In genomic region chr1:203536575-203536974, GRCh38 we compare ENCODE assay signal across 20 cellular contexts. TPM values are rescaled to one million over a fixed set of nuclear protein-coding genes. Genes with fewer than 3 reads are reported as not detected.
DNase-seq lines count a peak whose midpoint lies in the region; ATAC-seq, FAIRE-seq and TF ChIP-seq lines count a peak whose summit lies in the region.
"Had no signal": no experiment of that assay in that cellular context is flagged by ENCODE, and none has a peak within 500 bp of the region (broad histone marks: within the 10 kb centered on the region; RNA-seq: fewer than 3 reads in every experiment).

No MANE protein-coding gene starts in this region.

- H3K27me3 Mint-ChIP-seq in stimulated activated naive CD8-positive, alpha-beta T cell treated with anti-CD3 and anti-CD28 coated beads, Interleukin-15, amount 100 ng/mL, for 72 hours = no peaks in the 10 kb centered on the region

- H3K4me1 Mint-ChIP-seq in stimulated activated naive CD8-positive, alpha-beta T cell treated with anti-CD3 and anti-CD28 coated beads, Interleukin-15, amount 100 ng/mL, for 72 hours = no peaks in the 10 kb centered on the region
- H3K4me1 Mint-ChIP-seq: stimulated activated memory B cell treated with anti-CD40 and anti-IgM and Interleukin-4, amounts not matched to agents 10 μg/mL and 1 μg/mL and 100 μg/mL, for 72 hours had no signal

- DNase-seq in HCEC 1CT = peak; percentile 45
- DNase-seq in adrenal gland = no peak
- no peak for DNase-seq in keratinocyte (ENCODE audit: low read depth, low spot score)
- DNase-seq in HuH-7 (ENCODE audit: low spot score) = no peak
- DNase-seq in NCI-H524 treated with DMSO at 0.1 percent for 48 hours (lab: John Stamatoyannopoulos, UW) = no peak
- no peak for DNase-seq in stimulated activated naive CD8-positive, alpha-beta T cell treated with anti-CD3 and anti-CD28 coated beads, Interleukin-15, amount 100 ng/mL, for 72 hours
- DNase-seq in Peyer's patch = no peak
- DNase-seq: activated naive CD4-positive, alpha-beta T cell; DMS153; effector CD4-positive, alpha-beta T cell; NCI-H1105; NCI-H2171 had no signal

- no peak for ATAC-seq in stimulated activated naive CD8-positive, alpha-beta T cell treated with anti-CD3 and anti-CD28 coated beads, Interleukin-15, amount 100 ng/mL, for 72 hours
- ATAC-seq: activated CD4-positive, CD25-positive, alpha-beta regulatory T cell treated with anti-CD3 and anti-CD28 coated beads, Interleukin-2, amount 50 U/mL, for 24 hours; foreskin keratinocyte; K562; stimulated activated memory B cell treated with anti-CD40 and anti-IgM and Interleukin-4, amounts not matched to agents 10 μg/mL and 1 μg/mL and 100 μg/mL, for 72 hours had no signal

- H3K9me3 ChIP-seq in adrenal gland (replicated peaks in 1 of 3) = no peaks in the 10 kb centered on the region
- H3K9me3 ChIP-seq in keratinocyte (ENCODE audit: control insufficient read depth, low read depth, low read length) = no peaks in the 10 kb centered on the region
- no peaks in the 10 kb centered on the region for H3K9me3 ChIP-seq in subcutaneous abdominal adipose tissue (ENCODE audit: control insufficient read depth in 5 of 5, low read length in 5 of 5)
- H3K9me3 ChIP-seq in Peyer's patch = no peaks in the 10 kb centered on the region

- no peaks in the 10 kb centered on the region for H4K20me1 ChIP-seq in keratinocyte (ENCODE audit: control insufficient read depth, extremely low read depth, insufficient read depth, low read length)

- H3K9ac ChIP-seq in keratinocyte (ENCODE audit: control insufficient read depth, extremely low read depth, insufficient read depth, low read length) = no peak overlapping the region
- H3K9ac ChIP-seq in subcutaneous abdominal adipose tissue (ENCODE audit: low read length in 5 of 5) = no peak overlapping the region

- intact Hi-C loops in adrenal gland (cut with DNase I) = no loop called here

- H3K9me1 ChIP-seq in keratinocyte (ENCODE audit: control insufficient read depth, extremely low read depth, insufficient read depth, low read length) = no peaks in the 10 kb centered on the region

- WGBS in adrenal gland, 4 donors = 65 to 86% (median 75%) methylated on average over 2 of the region's 2 CpGs

- no peak for TF ChIP-seq CTCF in adrenal gland (IDR thresholded peaks at IDR 0.05)
- TF ChIP-seq CTCF in keratinocyte (optimal IDR thresholded peaks at IDR 0.05 in 1 of 3, IDR thresholded peaks at IDR 0.05 in 1 of 3, conservative IDR thresholded peaks at IDR 0.05 in 1 of 3; ENCODE audit: extremely low read depth in 1 of 3, insufficient read depth in 2 of 3, low read length in 3 of 3) = no peak
- no peak for TF ChIP-seq CTCF in Peyer's patch (IDR thresholded peaks at IDR 0.05)

- dilution Hi-C loops in keratinocyte (cut with MboI; ENCODE audit: extremely low pct_ligation_motif_present, low sequenced_read_pairs) = no loop called here

- no peaks in the 10 kb centered on the region for H3K4me1 ChIP-seq in adrenal gland (replicated peaks in 1 of 2)
- H3K4me1 ChIP-seq in keratinocyte (ENCODE audit: control insufficient read depth, extremely low read depth, insufficient read depth, low read length) = peaks cover 38% of the 10 kb centered on the region
- H3K4me1 ChIP-seq in subcutaneous abdominal adipose tissue (ENCODE audit: control insufficient read depth in 5 of 5, insufficient read depth in 5 of 5, low read length in 5 of 5) = peaks cover 0 to 33% (median 26%) of the 10 kb centered on the region in 5 donors
- no peaks in the 10 kb centered on the region for H3K4me1 ChIP-seq in Peyer's patch

- no peak overlapping the region for H3K4me3 Mint-ChIP-seq in stimulated activated naive CD8-positive, alpha-beta T cell treated with anti-CD3 and anti-CD28 coated beads, Interleukin-15, amount 100 ng/mL, for 72 hours
- H3K4me3 Mint-ChIP-seq: stimulated activated memory B cell treated with anti-CD40 and anti-IgM and Interleukin-4, amounts not matched to agents 10 μg/mL and 1 μg/mL and 100 μg/mL, for 72 hours had no signal

- no peak overlapping the region for H3K27ac Mint-ChIP-seq in stimulated activated naive CD8-positive, alpha-beta T cell treated with anti-CD3 and anti-CD28 coated beads, Interleukin-15, amount 100 ng/mL, for 72 hours
- H3K27ac Mint-ChIP-seq: stimulated activated memory B cell treated with anti-CD40 and anti-IgM and Interleukin-4, amounts not matched to agents 10 μg/mL and 1 μg/mL and 100 μg/mL, for 72 hours had no signal

- H3K79me2 ChIP-seq in keratinocyte (ENCODE audit: control insufficient read depth, insufficient read depth, low read length) = no peaks in the 10 kb centered on the region

- H3K27me3 ChIP-seq in adrenal gland (no peaks in the 10 kb centered on the region), keratinocyte (ENCODE audit: control insufficient read depth, extremely low read depth, insufficient read depth, low read length) (no peaks in the 10 kb centered on the region), subcutaneous abdominal adipose tissue (ENCODE audit: control insufficient read depth in 5 of 5, insufficient read depth in 4 of 5, low read length in 5 of 5) (no peaks in the 10 kb centered on the region), Peyer's patch (no peaks in the 10 kb centered on the region)
- H3K27me3 ChIP-seq: foreskin keratinocyte had no signal

- H3K9me3 Mint-ChIP-seq in stimulated activated naive CD8-positive, alpha-beta T cell treated with anti-CD3 and anti-CD28 coated beads, Interleukin-15, amount 100 ng/mL, for 72 hours = no peaks in the 10 kb centered on the region
- H3K9me3 Mint-ChIP-seq: stimulated activated memory B cell treated with anti-CD40 and anti-IgM and Interleukin-4, amounts not matched to agents 10 μg/mL and 1 μg/mL and 100 μg/mL, for 72 hours had no signal

- no peak overlapping the region for H2AFZ ChIP-seq in keratinocyte (ENCODE audit: control insufficient read depth, low read length)

- H3K4me2 ChIP-seq in keratinocyte (ENCODE audit: control insufficient read depth, extremely low read depth, insufficient read depth, low read depth, low read length) = peak overlapping the region; percentile 4

- no peak for TF ChIP-seq POLR2A in adrenal gland (IDR thresholded peaks at IDR 0.05)
- TF ChIP-seq POLR2A in Peyer's patch (IDR thresholded peaks at IDR 0.05) = no peak

- FAIRE-seq in keratinocyte (lab: Jason Lieb, UNC) = no peak
- FAIRE-seq: K562 had no signal

- H3K27ac ChIP-seq in adrenal gland (peak overlapping the region in 3 of 5 donors; percentile 7 to 68 (median 27)), keratinocyte (ENCODE audit: control insufficient read depth, insufficient read depth, low read length) (no peak overlapping the region), subcutaneous abdominal adipose tissue (ENCODE audit: low read depth, low read length) (peak overlapping the region; percentile 54), Peyer's patch (peak overlapping the region in 2 of 4 donors; percentile 1 to 71)
- H3K27ac ChIP-seq: foreskin keratinocyte had no signal

- H3K4me3 ChIP-seq in adrenal gland (no peak overlapping the region), keratinocyte (ENCODE audit: control insufficient read depth in 2 of 3, extremely low read depth in 1 of 3, insufficient read depth in 2 of 3, low read depth in 1 of 3, low read length in 3 of 3) (no peak overlapping the region), subcutaneous abdominal adipose tissue (ENCODE audit: low read depth in 1 of 5, low read length in 5 of 5) (no peak overlapping the region), Peyer's patch (no peak overlapping the region)
- H3K4me3 ChIP-seq: K562 had no signal

- H3K36me3 ChIP-seq in adrenal gland (replicated peaks in 1 of 2) (no peaks in the 10 kb centered on the region), keratinocyte (ENCODE audit: control insufficient read depth in 2 of 2, extremely low read depth in 1 of 2, insufficient read depth in 2 of 2, low read length in 2 of 2) (no peaks in the 10 kb centered on the region), subcutaneous abdominal adipose tissue (ENCODE audit: control insufficient read depth in 5 of 5, insufficient read depth in 5 of 5, low read length in 5 of 5) (no peaks in the 10 kb centered on the region), Peyer's patch (no peaks in the 10 kb centered on the region)

RNA-seq across cellular contexts. Expression of gene OPTC, which starts 42.6 kb away (rescaled TPM):
- total RNA-seq in adrenal gland (not detected), Peyer's patch (not detected)
- polyA plus RNA-seq in adrenal gland (under 1 TPM in 1 of 3 donors, not detected in 2; 0.07 TPM), keratinocyte (not detected in 3 replicates)
- not detected for polyA plus RNA-seq in keratinocyte (2011; ENCODE audit: low read depth)
- not detected in 2 replicates for polyA plus RNA-seq in keratinocyte (2011; cell fraction: cytosol; rRNA removed)
- polyA plus RNA-seq in keratinocyte (2011; cell fraction: nucleus; rRNA removed) = not detected in 2 replicates
- not detected in 2 replicates for polyA plus RNA-seq in keratinocyte (2012; ENCODE audit: low replicate concordance)
- polyA minus RNA-seq in keratinocyte = not detected in 3 replicates
- polyA minus RNA-seq in keratinocyte (2011; cell fraction: cytosol; rRNA and poly(A)+ RNA removed) = not detected
- polyA minus RNA-seq in keratinocyte (2011; cell fraction: nucleus; rRNA and poly(A)+ RNA removed) = not detected in 2 replicates
- total RNA-seq: foreskin keratinocyte; K562; sciatic nerve; T-helper 2 cell treated with Interferon-gamma antibody and Interleukin-4, amounts not matched to agents 100 ng/mL and 5 ng/mL, for 36 hours had no signal
- polyA plus RNA-seq: foreskin keratinocyte, K562, neural cell had no signal
